8 cellular contexts compared by ENCODE assay signal in the genomic region with DNA sequence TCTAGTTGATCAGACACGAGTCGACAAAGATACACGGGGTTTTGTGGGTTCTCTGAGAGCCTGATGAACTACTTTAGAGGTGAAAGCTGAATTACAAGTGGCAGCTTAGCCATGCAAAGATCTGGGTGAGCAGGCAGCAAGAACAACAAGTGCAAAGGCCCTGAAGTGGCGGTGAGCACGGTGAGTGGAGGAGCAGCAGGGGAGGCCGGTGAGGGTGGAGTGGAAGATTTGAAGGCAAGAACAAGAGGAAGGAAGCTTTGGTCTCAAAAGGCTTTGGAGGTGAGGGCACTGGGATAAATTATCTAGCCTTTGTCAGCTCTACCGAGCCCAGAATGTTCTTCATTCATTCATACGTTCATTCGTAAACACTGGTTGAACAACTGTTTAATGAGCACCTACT. TPM values are rescaled to one million over a fixed set of nuclear protein-coding genes. Genes with fewer than 3 reads are reported as not detected.
DNase-seq lines count a peak whose midpoint lies in the region; ATAC-seq, FAIRE-seq and TF ChIP-seq lines count a peak whose summit lies in the region.

No MANE protein-coding gene starts in this region.

- H3K27me3 Mint-ChIP-seq in progenitor cell of endocrine pancreas = no peaks in the 10 kb centered on the region

- H3K36me3 Mint-ChIP-seq in progenitor cell of endocrine pancreas (ENCODE audit: insufficient read depth) = peaks cover 10% of the 10 kb centered on the region

- peaks cover 6% of the 10 kb centered on the region for H3K4me1 ChIP-seq in RWPE2 (ENCODE audit: insufficient read depth, poor library complexity, severe bottlenecking)

- H3K4me3 ChIP-seq in GM12864 (ENCODE audit: low read depth, low read length) = peak overlapping the region; percentile 98
- peak overlapping the region; percentile 79 for H3K4me3 ChIP-seq in RWPE2 (ENCODE audit: severe bottlenecking)
- peak overlapping the region; percentile 86 for H3K4me3 ChIP-seq in epithelial cell of proximal tubule (ENCODE audit: low read depth, low read length)

- H3K27ac Mint-ChIP-seq in progenitor cell of endocrine pancreas = peak overlapping the region; percentile 18

- no peaks in the 10 kb centered on the region for H3K27me3 ChIP-seq in RWPE2 (ENCODE audit: insufficient read depth, poor library complexity, severe bottlenecking)

- FAIRE-seq in urothelium cell line (lab: Jason Lieb, UNC) = no peak

- DNase-seq in GM12864 (ENCODE audit: low read depth) = no peak
- no peak for DNase-seq in RWPE2 (ENCODE audit: low spot score)
- no peak for DNase-seq in epithelial cell of proximal tubule (ENCODE audit: low read depth)
- no peak for DNase-seq in progenitor cell of endocrine pancreas (ENCODE audit: low spot score, unreplicated experiment)
- DNase-seq in NAMALWA (ENCODE audit: low spot score) = no peak
- DNase-seq in urothelium cell line (ENCODE audit: low spot score) = no peak
- no peak for DNase-seq in ecto neural progenitor cell (ENCODE audit: low spot score)

- peaks cover 33% of the 10 kb centered on the region for H3K36me3 ChIP-seq in RWPE2 (ENCODE audit: low read depth)

- ATAC-seq in RWPE2 (ENCODE audit: low read depth) = no peak
- no peak for ATAC-seq in GM19324 (IDR thresholded peaks at IDR 0.05; ENCODE audit: low FRiP score, unreplicated experiment)

- H3K9me3 Mint-ChIP-seq in progenitor cell of endocrine pancreas (ENCODE audit: low read depth) = no peaks in the 10 kb centered on the region

- H3K27ac ChIP-seq in RWPE2 (ENCODE audit: poor library complexity, severe bottlenecking) = peak overlapping the region; percentile 93

- H3K4me3 Mint-ChIP-seq in progenitor cell of endocrine pancreas (ENCODE audit: low read depth) = peak overlapping the region; percentile 97

- peaks cover 18% of the 10 kb centered on the region for H3K4me1 Mint-ChIP-seq in progenitor cell of endocrine pancreas (ENCODE audit: low read depth)

- no peaks in the 10 kb centered on the region for H3K9me3 ChIP-seq in RWPE2 (ENCODE audit: severe bottlenecking)

- TF ChIP-seq CTCF in GM12864 (IDR thresholded peaks at IDR 0.05; ENCODE audit: low read depth, low read length, missing control alignments) (no peak), RWPE2 (IDR thresholded peaks at IDR 0.05; ENCODE audit: poor library complexity, severe bottlenecking) (no peak), epithelial cell of proximal tubule (conservative IDR thresholded peaks at IDR 0.05; ENCODE audit: low read depth, low read length) (no peak), progenitor cell of endocrine pancreas (IDR thresholded peaks at IDR 0.05; ENCODE audit: unreplicated experiment) (no peak)

RNA-seq across cellular contexts. Expression of a gene that starts 1.4 kb away (rescaled TPM):
- total RNA-seq in epithelial cell of proximal tubule (3.4 and 6.2 TPM in 2 replicates), progenitor cell of endocrine pancreas (19.0 and 19.9 TPM in 2 replicates)

RNA-seq across cellular contexts. Expression of a gene that starts 6.7 kb away (rescaled TPM):
- 16.4 and 18.0 TPM in 2 replicates for total RNA-seq in epithelial cell of proximal tubule
- 7.9 and 8.5 TPM in 2 replicates for total RNA-seq in progenitor cell of endocrine pancreas

RNA-seq across cellular contexts. Expression of a gene that starts 7.5 kb away (rescaled TPM):
- total RNA-seq in epithelial cell of proximal tubule (5.5 and 9.7 TPM in 2 replicates), progenitor cell of endocrine pancreas (35.5 and 39.0 TPM in 2 replicates)

RNA-seq across cellular contexts. Expression of a gene that starts 17.5 kb away (rescaled TPM):
- total RNA-seq in epithelial cell of proximal tubule = 0.58 and 4.0 TPM in 2 replicates
- 14.6 and 15.3 TPM in 2 replicates for total RNA-seq in progenitor cell of endocrine pancreas

RNA-seq across cellular contexts. Expression of a gene that starts 26.2 kb away (rescaled TPM):
- total RNA-seq in epithelial cell of proximal tubule (10.0 and 11.4 TPM in 2 replicates), progenitor cell of endocrine pancreas (26.6 and 29.1 TPM in 2 replicates)
